23 cellular contexts compared by ENCODE assay signal in genomic region chr17:63337579-63337978, GRCh38.
DNase-seq lines count a peak whose midpoint lies in the region; ATAC-seq and TF ChIP-seq lines count a peak whose summit lies in the region.
"Had no signal": no experiment of that assay in that cellular context is flagged by ENCODE, and none has a peak within 500 bp of the region (broad histone marks: within the 10 kb centered on the region; RNA-seq: fewer than 3 reads in every experiment).

No MANE protein-coding gene starts in this region.

- no peak for TF ChIP-seq CTCF in brain (conservative IDR thresholded peaks at IDR 0.05)
- TF ChIP-seq CTCF in foreskin fibroblast (IDR thresholded peaks at IDR 0.05; ENCODE audit: low read depth, low read length) = no peak

- peaks cover 68% of the 10 kb centered on the region for H3K36me3 Mint-ChIP-seq in brain
- H3K36me3 Mint-ChIP-seq in natural killer cell treated with Interleukin-12 subunit alpha and Interleukin-12 subunit beta and Interleukin-15 and Interleukin-18, amount 100 ng/mL, for 72 hours = no peaks in the 10 kb centered on the region

- H3K27ac Mint-ChIP-seq in brain = peak overlapping the region in 4 of 5 experiments; percentile 10 to 54 (median 32)
- H3K27ac Mint-ChIP-seq in natural killer cell treated with Interleukin-12 subunit alpha and Interleukin-12 subunit beta and Interleukin-15 and Interleukin-18, amount 100 ng/mL, for 72 hours = no peak overlapping the region
- H3K27ac Mint-ChIP-seq: CD4-positive, alpha-beta T cell; GM23338 had no signal

- H3K36me3 ChIP-seq in MG63 = peaks cover 3% of the 10 kb centered on the region; the same call in 1 of the 2 replicates

- peak; percentile 35 for DNase-seq in EH (ENCODE audit: low read depth)
- peak; percentile 19 for DNase-seq in MG63
- peak; percentile 55 to 82 for DNase-seq in foreskin fibroblast
- no peak for DNase-seq in D341Med (ENCODE audit: low spot score)
- no peak for DNase-seq in NCI-H1092 treated with DMSO at 0.1 percent for 48 hours (lab: John Stamatoyannopoulos, UW)
- no peak for DNase-seq in Right ventricle myocardium inferior (ENCODE audit: missing footprints)
- no peak for DNase-seq in natural killer cell treated with Interleukin-12 subunit alpha and Interleukin-12 subunit beta and Interleukin-15 and Interleukin-18, amount 100 ng/mL, for 72 hours (ENCODE audit: low spot score)
- DNase-seq: CD4-positive, alpha-beta T cell; DMS53; GF-D8; HCEC 1CT; NCI-H1105; NCI-H1436 treated with DMSO at 0.1 percent for 48 hours; NCI-H187 treated with DMSO at 0.1 percent for 48 hours; NCI-H2107; NCI-H524 treated with DMSO at 0.1 percent for 48 hours; NCI-H774; NK-92 treated with Interleukin-12 subunit alpha and Interleukin-12 subunit beta, amount 100 ng/mL, for 24 hours; PC-9; SHP77 had no signal

- no peaks in the 10 kb centered on the region for H3K9me3 ChIP-seq in MG63
- H3K9me3 ChIP-seq: BLaER1 treated with 17β-estradiol and CSF1 and Interleukin-3, amounts not matched to agents 10 nM and 100 nM had no signal

- H3K4me1 Mint-ChIP-seq in brain = peaks cover 18% of the 10 kb centered on the region
- H3K4me1 Mint-ChIP-seq in natural killer cell treated with Interleukin-12 subunit alpha and Interleukin-12 subunit beta and Interleukin-15 and Interleukin-18, amount 100 ng/mL, for 72 hours (ENCODE audit: low read depth in 2 of 2) = no peaks in the 10 kb centered on the region
- H3K4me1 Mint-ChIP-seq: GM23338 had no signal

- H3K27me3 Mint-ChIP-seq in brain = peaks cover 3% of the 10 kb centered on the region
- no peaks in the 10 kb centered on the region for H3K27me3 Mint-ChIP-seq in natural killer cell treated with Interleukin-12 subunit alpha and Interleukin-12 subunit beta and Interleukin-15 and Interleukin-18, amount 100 ng/mL, for 72 hours
- H3K27me3 Mint-ChIP-seq: CD4-positive, alpha-beta T cell had no signal

- H3K27me3 ChIP-seq in MG63 = no peaks in the 10 kb centered on the region
- H3K27me3 ChIP-seq: BLaER1 treated with 17β-estradiol and CSF1 and Interleukin-3, amounts not matched to agents 10 nM and 100 nM had no signal

- no peak for ATAC-seq in Right ventricle myocardium inferior
- no peak for ATAC-seq in natural killer cell treated with Interleukin-12 subunit alpha and Interleukin-12 subunit beta and Interleukin-15 and Interleukin-18, amount 100 ng/mL, for 72 hours
- ATAC-seq: GM23338 had no signal

- no peak overlapping the region for H3K4me3 Mint-ChIP-seq in brain
- no peak overlapping the region for H3K4me3 Mint-ChIP-seq in natural killer cell treated with Interleukin-12 subunit alpha and Interleukin-12 subunit beta and Interleukin-15 and Interleukin-18, amount 100 ng/mL, for 72 hours
- H3K4me3 Mint-ChIP-seq: CD4-positive, alpha-beta T cell; GM23338 had no signal

- no peaks in the 10 kb centered on the region for H3K9me3 Mint-ChIP-seq in brain
- H3K9me3 Mint-ChIP-seq in natural killer cell treated with Interleukin-12 subunit alpha and Interleukin-12 subunit beta and Interleukin-15 and Interleukin-18, amount 100 ng/mL, for 72 hours = no peaks in the 10 kb centered on the region
- H3K9me3 Mint-ChIP-seq: CD4-positive, alpha-beta T cell; GM23338 had no signal

- no peak overlapping the region for H3K4me3 ChIP-seq in MG63
- H3K4me3 ChIP-seq in foreskin fibroblast (ENCODE audit: low read depth in 1 of 2, low read length in 2 of 2) = no peak overlapping the region
- H3K4me3 ChIP-seq: BLaER1 treated with 17β-estradiol and CSF1 and Interleukin-3, amounts not matched to agents 10 nM and 100 nM; GM23338; PC-9 had no signal

- intact Hi-C loops in Right ventricle myocardium inferior (cut with DNase I) = no loop called here

Comparison
In these comparisons a context has a peak if more than half of its experiments do, and no peak if none do; other contexts are left out.
1. DNase-seq: peak in EH (single experiment), MG63 (single experiment) and foreskin fibroblast (2 of 2); none in D341Med (single experiment), NCI-H1092 treated with DMSO at 0.1 percent for 48 hours (single experiment), Right ventricle myocardium inferior (single experiment) and natural killer cell treated with Interleukin-12 subunit alpha and Interleukin-12 subunit beta and Interleukin-15 and Interleukin-18, amount 100 ng/mL, for 72 hours (single experiment).
2. H3K27ac Mint-ChIP-seq: peak in brain (4 of 5); none in natural killer cell treated with Interleukin-12 subunit alpha and Interleukin-12 subunit beta and Interleukin-15 and Interleukin-18, amount 100 ng/mL, for 72 hours (0 of 2).